In genomic region chr16:31877876-31878642, GRCh38 we compare ENCODE assay signal across 9 cellular contexts. TPM values are rescaled to one million over a fixed set of nuclear protein-coding genes. Genes with fewer than 3 reads are reported as not detected.
DNase-seq lines count a peak whose midpoint lies in the region; ATAC-seq, FAIRE-seq and TF ChIP-seq lines count a peak whose summit lies in the region.
"Had no signal": no experiment of that assay in that cellular context is flagged by ENCODE, and none has a peak within 500 bp of the region (broad histone marks: within the 10 kb centered on the region; RNA-seq: fewer than 3 reads in every experiment).

No MANE protein-coding gene starts in this region.

- H3K4me3 ChIP-seq in BLaER1 (peak overlapping the region; percentile 94; the same call in 1 of the 2 replicates), HUES48 (ENCODE audit: low read depth, low read length) (no peak overlapping the region)

- H3K4me3 Mint-ChIP-seq in MCF 10A (ENCODE audit: unreplicated experiment), result peak overlapping the region; percentile 43
- peak overlapping the region; percentile 94 for H3K4me3 Mint-ChIP-seq in natural killer cell treated with Interleukin-12 subunit alpha and Interleukin-12 subunit beta and Interleukin-15 and Interleukin-18, amount 100 ng/mL, for 72 hours

- no peak for ATAC-seq in natural killer cell treated with Interleukin-12 subunit alpha and Interleukin-12 subunit beta and Interleukin-15 and Interleukin-18, amount 100 ng/mL, for 72 hours
- ATAC-seq in HG03097 (IDR thresholded peaks at IDR 0.05; ENCODE audit: low FRiP score, unreplicated experiment) (no peak), GM18870 (IDR thresholded peaks at IDR 0.05; ENCODE audit: unreplicated experiment) (no peak)

- H3K4me1 ChIP-seq in BLaER1 (peaks cover 32% of the 10 kb centered on the region), HUES48 (ENCODE audit: control insufficient read depth, insufficient read depth, low read length) (peaks cover 8% of the 10 kb centered on the region)

- H3K27me3 Mint-ChIP-seq in MCF 10A (ENCODE audit: insufficient read depth, unreplicated experiment), result no peaks in the 10 kb centered on the region
- no peaks in the 10 kb centered on the region for H3K27me3 Mint-ChIP-seq in natural killer cell treated with Interleukin-12 subunit alpha and Interleukin-12 subunit beta and Interleukin-15 and Interleukin-18, amount 100 ng/mL, for 72 hours

- H3K9ac ChIP-seq in BLaER1 (no peak overlapping the region), HUES48 (ENCODE audit: low read depth, low read length) (no peak overlapping the region)

- no peak overlapping the region for H3K4me2 ChIP-seq in BLaER1

- intact Hi-C loops in MCF 10A (cut with micrococcal nuclease), result no loop called here

- peak overlapping the region; percentile 94 for H3K27ac Mint-ChIP-seq in MCF 10A (ENCODE audit: low read depth, unreplicated experiment)
- peak overlapping the region; percentile 94 to 99 for H3K27ac Mint-ChIP-seq in natural killer cell treated with Interleukin-12 subunit alpha and Interleukin-12 subunit beta and Interleukin-15 and Interleukin-18, amount 100 ng/mL, for 72 hours

- TF ChIP-seq CTCF in MCF 10A (IDR thresholded peaks at IDR 0.05; ENCODE audit: unreplicated experiment), result no peak

- H3K27ac ChIP-seq in BLaER1, result no peak overlapping the region
- peak overlapping the region; percentile 39 for H3K27ac ChIP-seq in HUES48 (ENCODE audit: low read depth, low read length)

- H3K4me1 Mint-ChIP-seq in MCF 10A (ENCODE audit: insufficient read depth, unreplicated experiment), result peaks cover 47% of the 10 kb centered on the region
- peaks cover 61 to 68% of the 10 kb centered on the region in 2 donors for H3K4me1 Mint-ChIP-seq in natural killer cell treated with Interleukin-12 subunit alpha and Interleukin-12 subunit beta and Interleukin-15 and Interleukin-18, amount 100 ng/mL, for 72 hours (ENCODE audit: low read depth in 2 of 2)

- H3K36me3 ChIP-seq in BLaER1 (peaks cover 76% of the 10 kb centered on the region), HUES48 (ENCODE audit: control insufficient read depth, insufficient read depth, low read length) (peaks cover 12% of the 10 kb centered on the region)

- H4K20me1 ChIP-seq in BLaER1, result peaks cover 86% of the 10 kb centered on the region

- no peak for FAIRE-seq in GM12892 (lab: Jason Lieb, UNC)

- no TSS peak for BruUV-seq in MCF 10A (replicated peaks; lab: Mats Ljungman, UMichigan)

- H3K36me3 Mint-ChIP-seq in MCF 10A (ENCODE audit: insufficient read depth, unreplicated experiment), result peaks cover 40% of the 10 kb centered on the region
- H3K36me3 Mint-ChIP-seq in natural killer cell treated with Interleukin-12 subunit alpha and Interleukin-12 subunit beta and Interleukin-15 and Interleukin-18, amount 100 ng/mL, for 72 hours, result peaks cover 67% of the 10 kb centered on the region

- TF ChIP-seq POLR2A in GM12892 (IDR thresholded peaks at IDR 0.05; ENCODE audit: low read depth, low read length), result no peak; the same call in 1 of the 2 replicates

- H3K9me3 ChIP-seq in BLaER1, result peaks cover 72% of the 10 kb centered on the region
- H3K9me3 ChIP-seq in HUES48 (ENCODE audit: control insufficient read depth, insufficient read depth, low read length), result no peaks in the 10 kb centered on the region

- no peaks in the 10 kb centered on the region for H3K9me3 Mint-ChIP-seq in MCF 10A (ENCODE audit: unreplicated experiment)
- H3K9me3 Mint-ChIP-seq in natural killer cell treated with Interleukin-12 subunit alpha and Interleukin-12 subunit beta and Interleukin-15 and Interleukin-18, amount 100 ng/mL, for 72 hours, result no peaks in the 10 kb centered on the region

- POLR2A ChIA-PET in MCF 10A (lab: Yijun Ruan, JAX), result interaction anchor here (0.6 to 1.8 kb wide), 10 partner anchors 10 to 760 kb away, joined by 3 to 12 read pairs (median 5); partner anchors contain the start of genes ARMC5, FUS, KAT8 and RUSF1

- DNase-seq in MCF 10A (ENCODE audit: unreplicated experiment), result no peak
- DNase-seq in natural killer cell treated with Interleukin-12 subunit alpha and Interleukin-12 subunit beta and Interleukin-15 and Interleukin-18, amount 100 ng/mL, for 72 hours (ENCODE audit: low spot score), result no peak
- DNase-seq in NCI-H2029 (lab: John Stamatoyannopoulos, UW), result no peak
- no peak for DNase-seq in GM12892 (ENCODE audit: insufficient read length)
- DNase-seq: DMS153 had no signal

- CTCF ChIA-PET in MCF 10A (lab: Yijun Ruan, JAX), result interaction anchor here (0.6 to 1.8 kb wide), 4 partner anchors 9 to 419 kb away, joined by 3 to 12 read pairs (median 6); no protein-coding TSS in a partner anchor

- no peaks in the 10 kb centered on the region for H3K27me3 ChIP-seq in BLaER1
- H3K27me3 ChIP-seq in HUES48 (ENCODE audit: control insufficient read depth, insufficient read depth, low read length), result no peaks in the 10 kb centered on the region

RNA-seq across cellular contexts. Expression of gene ZNF267, which starts 4.5 kb away (rescaled TPM):
- 10.1 and 10.6 TPM in 2 replicates for total RNA-seq in MCF 10A (2022)
- 100 to 1,000 TPM in 1 of 2 donors, 10 to 100 TPM in 1; 95.3 to 129 TPM for total RNA-seq in natural killer cell treated with Interleukin-12 subunit alpha and Interleukin-12 subunit beta and Interleukin-15 and Interleukin-18, amount 100 ng/mL, for 72 hours
- 36.4 TPM for polyA plus RNA-seq in GM12892 (2012; ENCODE audit: missing spikeins)
